24 cellular contexts compared by ENCODE assay signal in genomic region chr18:56226025-56226424, GRCh38.
DNase-seq lines count a peak whose midpoint lies in the region; ATAC-seq, FAIRE-seq and TF ChIP-seq lines count a peak whose summit lies in the region.
"Had no signal": no experiment of that assay in that cellular context is flagged by ENCODE, and none has a peak within 500 bp of the region (broad histone marks: within the 10 kb centered on the region; RNA-seq: fewer than 3 reads in every experiment).

No MANE protein-coding gene starts in this region.

- H3K9me3 ChIP-seq in HepG2 (ENCODE audit: low read length) = peaks cover 63% of the 10 kb centered on the region
- H3K9me3 ChIP-seq in right lobe of liver = no peaks in the 10 kb centered on the region
- H3K9me3 ChIP-seq in Karpas-422 (ENCODE audit: low read length) = no peaks in the 10 kb centered on the region; the same call in 1 of the 2 replicates
- H3K9me3 ChIP-seq in WERI-Rb-1 (ENCODE audit: severe bottlenecking) = peaks cover 2% of the 10 kb centered on the region
- H3K9me3 ChIP-seq: BE2C had no signal

- H3K4me1 ChIP-seq in HepG2 (ENCODE audit: insufficient read depth, low read length) = no peaks in the 10 kb centered on the region
- no peaks in the 10 kb centered on the region for H3K4me1 ChIP-seq in right lobe of liver
- no peaks in the 10 kb centered on the region for H3K4me1 ChIP-seq in Karpas-422 (ENCODE audit: low read length)
- H3K4me1 ChIP-seq: BE2C had no signal

- H3K9ac ChIP-seq in HepG2 (ENCODE audit: insufficient read depth, low read depth, low read length) (no peak overlapping the region), Karpas-422 (ENCODE audit: low read length) (no peak overlapping the region)
- H3K9ac ChIP-seq: BLaER1 had no signal

- BruUV-seq in HepG2 (replicated peaks; lab: Mats Ljungman, UMichigan) = no TSS peak

- H3K27ac ChIP-seq in HepG2 (ENCODE audit: extremely low read length, insufficient read depth, low read length) = no peak overlapping the region
- H3K27ac ChIP-seq in right lobe of liver = no peak overlapping the region
- no peak overlapping the region for H3K27ac ChIP-seq in Karpas-422 (ENCODE audit: low read length)
- H3K27ac ChIP-seq in WERI-Rb-1 = no peak overlapping the region
- H3K27ac ChIP-seq: 22Rv1, BLaER1 had no signal

- TF ChIP-seq CTCF in HepG2 (CRISPR knock-in tag; IDR thresholded peaks at IDR 0.05) = no peak
- no peak for TF ChIP-seq CTCF in right lobe of liver (IDR thresholded peaks at IDR 0.05)
- no peak for TF ChIP-seq CTCF in WERI-Rb-1 (IDR thresholded peaks at IDR 0.05; ENCODE audit: low read depth, low read length)

- H3K79me2 ChIP-seq in HepG2 (ENCODE audit: insufficient read depth, low read length) = no peaks in the 10 kb centered on the region
- H3K79me2 ChIP-seq in Karpas-422 (ENCODE audit: low read length) = no peaks in the 10 kb centered on the region

- no peaks in the 10 kb centered on the region for H3K36me3 ChIP-seq in HepG2 (replicated peaks in 1 of 2; ENCODE audit: control insufficient read depth in 1 of 2, insufficient read depth in 2 of 2, low read length in 2 of 2)
- no peaks in the 10 kb centered on the region for H3K36me3 ChIP-seq in right lobe of liver
- no peaks in the 10 kb centered on the region for H3K36me3 ChIP-seq in Karpas-422 (ENCODE audit: insufficient read depth, low read length)
- H3K36me3 ChIP-seq in WERI-Rb-1 = no peaks in the 10 kb centered on the region
- H3K36me3 ChIP-seq: BE2C, BLaER1 had no signal

- POLR2A ChIA-PET in HepG2 (lab: Yijun Ruan, JAX) = no interaction called here

- no peaks in the 10 kb centered on the region for H3K9me2 ChIP-seq in Karpas-422 (replicated peaks; ENCODE audit: insufficient read depth, low read length)

- no peak for TF ChIP-seq RAD21 in HepG2 (CRISPR knock-in tag; IDR thresholded peaks at IDR 0.05)

- DNase-seq in HepG2 (ENCODE audit: low spot score) (no peak), right lobe of liver (no peak), Karpas-422 (peak; percentile 27), WERI-Rb-1 (no peak)
- no peak for DNase-seq in activated CD4-positive, alpha-beta T cell treated with anti-CD3 and anti-CD28 coated beads for 1 hour
- DNase-seq: ACHN; BE2C; C1 segment of cervical spinal cord; CD4-positive, alpha-beta memory T cell; CD4-positive, CD25-positive, alpha-beta regulatory T cell; CD8-positive, alpha-beta memory T cell; COR-L47; DMS 273 treated with DMSO at 0.1 percent for 48 hours; DMS153; DMS53; DMS79; DND-41; EL; GDM1 had no signal

- H3K4me3 ChIP-seq in HepG2 (replicated peaks in 1 of 3; ENCODE audit: insufficient read depth in 1 of 3, low read depth in 2 of 3, low read length in 3 of 3) (no peak overlapping the region), right lobe of liver (no peak overlapping the region), Karpas-422 (ENCODE audit: low read length) (no peak overlapping the region), WERI-Rb-1 (ENCODE audit: low read depth, low read length) (no peak overlapping the region)
- H3K4me3 ChIP-seq: BLaER1, GM12878 had no signal

- TF ChIP-seq EP300 in HepG2 (IDR thresholded peaks at IDR 0.05; ENCODE audit: low read depth in 2 of 2, low read length in 2 of 2) = no peak
- no peak for TF ChIP-seq EP300 in HepG2 (CRISPR knock-in tag; IDR thresholded peaks at IDR 0.05; ENCODE audit: borderline replicate concordance)

- no peak overlapping the region for H2AFZ ChIP-seq in HepG2 (ENCODE audit: low read length)
- no peak overlapping the region for H2AFZ ChIP-seq in Karpas-422 (ENCODE audit: low read length)

- CTCF ChIA-PET in HepG2 (lab: Yijun Ruan, JAX; ENCODE audit: low intra/inter-chr PET ratio, low total read pairs) = no interaction called here

- intact Hi-C loops in HepG2 (cut with micrococcal nuclease; ENCODE audit: unreplicated experiment) = no loop called here
- intact Hi-C loops in right lobe of liver (cut with DNase I) = no loop called here

- no peaks in the 10 kb centered on the region for H4K20me1 ChIP-seq in HepG2 (ENCODE audit: insufficient read depth, low read length)
- no peaks in the 10 kb centered on the region for H4K20me1 ChIP-seq in Karpas-422 (ENCODE audit: insufficient read depth, low read depth, low read length)
- H4K20me1 ChIP-seq: BLaER1 had no signal

- no peak overlapping the region for H3K4me2 ChIP-seq in HepG2 (ENCODE audit: low read depth, low read length)
- no peak overlapping the region for H3K4me2 ChIP-seq in Karpas-422 (ENCODE audit: low read depth, low read length, poor library complexity, severe bottlenecking)
- H3K4me2 ChIP-seq: BLaER1 had no signal

- in situ Hi-C loops in HepG2 (cut with HindIII; ENCODE audit: extremely low pct_ligation_motif_present, low pct_unique_long_range_greater_than_20kb) = no loop called here

- no peaks in the 10 kb centered on the region for H3K27me3 ChIP-seq in HepG2 (ENCODE audit: control insufficient read depth in 1 of 2, insufficient read depth in 2 of 2, low read length in 2 of 2)
- no peaks in the 10 kb centered on the region for H3K27me3 ChIP-seq in right lobe of liver
- no peaks in the 10 kb centered on the region for H3K27me3 ChIP-seq in Karpas-422 (ENCODE audit: low read length)
- H3K27me3 ChIP-seq in WERI-Rb-1 (ENCODE audit: insufficient read depth, low read depth, severe bottlenecking) = no peaks in the 10 kb centered on the region
- H3K27me3 ChIP-seq: BE2C, BLaER1 had no signal

- WGBS in HepG2 (ENCODE audit: low lambda C conversion rate) = 2% methylated on average over 5 of the region's 5 CpGs
- 65% methylated on average over 5 of the region's 5 CpGs for WGBS in right lobe of liver (ENCODE audit: insufficient coverage, low coverage, low lambda C conversion rate, missing lambda C conversion rate)

- TF ChIP-seq POLR2A in HepG2 (IDR thresholded peaks at IDR 0.05; ENCODE audit: insufficient read depth in 1 of 2, low read depth in 2 of 2, low read length in 2 of 2) (no peak), right lobe of liver (IDR thresholded peaks at IDR 0.05) (no peak)

- FAIRE-seq in HepG2 (lab: Jason Lieb, UNC) = no peak
- FAIRE-seq: GM12878, GM12892, GM18507 had no signal

- ATAC-seq in HepG2 (no peak), right lobe of liver (no peak)
- ATAC-seq: GM12878 had no signal

TF ChIP-seq in HepG2, 621 proteins besides CTCF, POLR2A, EP300 and RAD21:
- peak; percentile 14 to 66; a peak in 2 of 4 replicates for TF ChIP-seq MAFK (conservative IDR thresholded peaks at IDR 0.05 in 1 of 2, IDR thresholded peaks at IDR 0.05 in 1 of 2; ENCODE audit: low read length in 2 of 2)
- no peak for TF ChIP-seq ZNF766 (CRISPR knock-in tag; IDR thresholded peaks at IDR 0.05; ENCODE audit: borderline replicate concordance)
